Comparison of ENCODE assay signal across 10 cellular contexts in the genomic region with DNA sequence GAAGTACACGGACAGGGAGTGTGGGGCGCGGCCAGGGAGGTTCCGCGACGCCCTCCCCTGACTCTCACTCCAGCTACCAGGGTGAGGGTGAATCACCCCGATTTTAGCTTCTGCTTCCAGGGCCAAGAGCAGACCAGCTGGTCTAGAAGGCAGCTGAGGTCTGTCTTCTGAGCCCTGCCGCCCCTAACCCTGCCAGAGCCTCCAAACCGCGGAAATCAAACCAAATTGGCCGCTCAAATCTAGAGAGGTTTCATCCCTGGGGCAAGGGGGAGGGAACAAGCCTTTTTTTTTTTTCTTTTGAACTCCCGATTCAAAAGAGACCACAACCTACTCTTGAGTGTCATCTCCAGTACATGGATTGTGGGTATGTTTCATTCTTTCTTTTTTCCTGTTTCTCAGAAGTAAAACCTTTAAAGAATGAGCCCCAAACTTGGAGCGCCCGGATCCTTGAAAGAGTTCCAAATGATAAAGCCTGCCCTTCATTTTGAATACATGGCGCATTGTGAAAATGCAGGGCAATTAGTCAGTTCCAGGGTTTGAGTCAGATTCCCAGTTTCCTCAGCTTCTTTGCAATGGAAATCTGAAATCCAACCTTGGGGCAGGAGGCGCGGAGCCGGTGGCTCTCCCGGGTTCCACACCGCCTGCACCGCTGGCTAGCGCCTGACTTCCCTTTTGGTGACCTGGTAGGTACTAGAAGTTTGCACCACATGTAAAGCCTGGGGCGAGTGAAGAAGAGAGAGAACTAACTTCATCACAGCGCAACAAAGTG. TPM values are rescaled to one million over a fixed set of nuclear protein-coding genes. Genes with fewer than 3 reads are reported as not detected.
DNase-seq lines count a peak whose midpoint lies in the region; ATAC-seq, FAIRE-seq and TF ChIP-seq lines count a peak whose summit lies in the region.
"Had no signal": no experiment of that assay in that cellular context is flagged by ENCODE, and none has a peak within 500 bp of the region (broad histone marks: within the 10 kb centered on the region; RNA-seq: fewer than 3 reads in every experiment).

No MANE protein-coding gene starts in this region.

- H3K4me1 Mint-ChIP-seq in WTC11, result peaks cover 78% of the 10 kb centered on the region

- intact Hi-C loops in heart right ventricle (cut with DNase I), result loop anchor here in 3 of 10 donors (10.0 kb wide), 2 partner anchors 110 to 400 kb away; no protein-coding TSS in a partner anchor
- intact Hi-C loops in psoas muscle (cut with DNase I), result no loop called here
- intact Hi-C loops in body of pancreas (cut with DNase I), result no loop called here

- H3K9me3 Mint-ChIP-seq in WTC11, result no peaks in the 10 kb centered on the region

- no peak overlapping the region for H3K27ac Mint-ChIP-seq in WTC11

- no peak for FAIRE-seq in HTR-8/SVneo (lab: Jason Lieb, UNC)

- POLR2A ChIA-PET in WTC11 (lab: Charles Lee), result interaction anchor here (0.7 kb wide), 1 partner anchor 506 kb away, joined by 3 read pairs; no protein-coding TSS in a partner anchor

- H3K27ac ChIP-seq in heart right ventricle, result peak overlapping the region in 7 of 10 donors; percentile 15 to 96 (median 90)
- H3K27ac ChIP-seq in psoas muscle, result peak overlapping the region; percentile 66
- no peak overlapping the region for H3K27ac ChIP-seq in body of pancreas

- ATAC-seq in WTC11 (peak; percentile 2; the same call in 1 of the 2 replicates), heart right ventricle (peak in 2 of 8 donors; percentile 15 to 21), psoas muscle (no peak), body of pancreas (no peak)

- H3K36me3 Mint-ChIP-seq in WTC11, result no peaks in the 10 kb centered on the region

- peak overlapping the region; percentile 70 for H3K4me3 Mint-ChIP-seq in WTC11

- CTCF ChIA-PET in WTC11 (lab: Charles Lee), result interaction anchor here (0.6 to 3.7 kb wide), 8 partner anchors 10 to 232 kb away, joined by 3 to 15 read pairs (median 3); no protein-coding TSS in a partner anchor

- peak overlapping the region in 9 of 10 donors; percentile 6 to 47 (median 41) for H3K4me3 ChIP-seq in heart right ventricle
- peak overlapping the region; percentile 36 for H3K4me3 ChIP-seq in psoas muscle
- H3K4me3 ChIP-seq in body of pancreas, result no peak overlapping the region

- H3K4me1 ChIP-seq in heart right ventricle, result peaks cover 21 to 79% (median 55%) of the 10 kb centered on the region in 9 donors
- peaks cover 55% of the 10 kb centered on the region for H3K4me1 ChIP-seq in psoas muscle
- H3K4me1 ChIP-seq in body of pancreas, result peaks cover 38% of the 10 kb centered on the region

- TF ChIP-seq CTCF in WTC11 (IDR thresholded peaks at IDR 0.05) (no peak), heart right ventricle (IDR thresholded peaks at IDR 0.05) (no peak), psoas muscle (IDR thresholded peaks at IDR 0.05) (no peak), body of pancreas (IDR thresholded peaks at IDR 0.05) (no peak)

- H3K9me3 ChIP-seq in heart right ventricle (no peaks in the 10 kb centered on the region), psoas muscle (no peaks in the 10 kb centered on the region), body of pancreas (no peaks in the 10 kb centered on the region)

- 9 to 12% methylated on average over 24 of the region's 24 CpGs for WGBS in heart right ventricle, 2 donors
- WGBS in psoas muscle, 3 donors, result 51 to 57% (median 51%) methylated on average over 23 to 24 of the region's 24 CpGs
- 39 to 54% methylated on average over 24 of the region's 24 CpGs for WGBS in body of pancreas, 2 donors

- TF ChIP-seq POLR2A in body of pancreas (IDR thresholded peaks at IDR 0.05), result no peak

- peaks cover 100% of the 10 kb centered on the region for H3K27me3 Mint-ChIP-seq in WTC11 (ENCODE audit: low read depth)

- DNase-seq in Daoy (ENCODE audit: low read depth), result peak; percentile 74
- DNase-seq in WTC11 (ENCODE audit: low spot score), result peak; percentile 49
- peak in 1 of 2 donors; percentile 30 for DNase-seq in heart right ventricle
- DNase-seq in psoas muscle, result no peak
- DNase-seq in UCSD-AML1 (lab: John Stamatoyannopoulos, UW; ENCODE audit: unreplicated experiment), result no peak
- no peak for DNase-seq in HTR-8/SVneo (ENCODE audit: insufficient read length, low spot score)
- DNase-seq in NOMO-1 (lab: John Stamatoyannopoulos, UW; ENCODE audit: unreplicated experiment in 2 of 2), result no peak
- no peak for DNase-seq in body of pancreas
- DNase-seq: hippocampal formation, NCI-H446 treated with DMSO at 0.1 percent for 48 hours had no signal

- H3K27me3 ChIP-seq in heart right ventricle (peaks cover 0 to 68% (median 62%) of the 10 kb centered on the region in 7 donors), psoas muscle (ENCODE audit: insufficient read depth in 3 of 3, low read length in 2 of 3) (peaks cover 0 to 2% (median 0%) of the 10 kb centered on the region in 3 donors), body of pancreas (peaks cover 0 to 16% of the 10 kb centered on the region in 2 donors)

- H3K36me3 ChIP-seq in heart right ventricle (no peaks in the 10 kb centered on the region), psoas muscle (ENCODE audit: insufficient read depth in 1 of 2, low read depth in 1 of 2) (no peaks in the 10 kb centered on the region), body of pancreas (replicated peaks in 1 of 2; ENCODE audit: insufficient read depth in 1 of 2, low read depth in 2 of 2) (no peaks in the 10 kb centered on the region)

TF ChIP-seq in WTC11, 78 proteins besides CTCF, POLR2A, EP300 and RAD21:
- TF ChIP-seq ZNF317 (CRISPR knock-in tag; IDR thresholded peaks at IDR 0.05; ENCODE audit: borderline replicate concordance, low read depth) (no peak), TEAD4 (CRISPR knock-in tag; IDR thresholded peaks at IDR 0.05) (no peak), ZNF423 (CRISPR knock-in tag; IDR thresholded peaks at IDR 0.05) (no peak), PRRX2 (CRISPR knock-in tag; IDR thresholded peaks at IDR 0.05) (no peak), CREB1 (CRISPR knock-in tag; IDR thresholded peaks at IDR 0.05) (no peak), ETV6 (CRISPR knock-in tag; IDR thresholded peaks at IDR 0.05) (no peak)
- TF ChIP-seq, protein P1, sequence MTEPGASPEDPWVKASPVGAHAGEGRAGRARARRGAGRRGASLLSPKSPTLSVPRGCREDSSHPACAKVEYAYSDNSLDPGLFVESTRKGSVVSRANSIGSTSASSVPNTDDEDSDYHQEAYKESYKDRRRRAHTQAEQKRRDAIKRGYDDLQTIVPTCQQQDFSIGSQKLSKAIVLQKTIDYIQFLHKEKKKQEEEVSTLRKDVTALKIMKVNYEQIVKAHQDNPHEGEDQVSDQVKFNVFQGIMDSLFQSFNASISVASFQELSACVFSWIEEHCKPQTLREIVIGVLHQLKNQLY (CRISPR knock-in tag; IDR thresholded peaks at IDR 0.05), result no peak
- TF ChIP-seq, protein P2, sequence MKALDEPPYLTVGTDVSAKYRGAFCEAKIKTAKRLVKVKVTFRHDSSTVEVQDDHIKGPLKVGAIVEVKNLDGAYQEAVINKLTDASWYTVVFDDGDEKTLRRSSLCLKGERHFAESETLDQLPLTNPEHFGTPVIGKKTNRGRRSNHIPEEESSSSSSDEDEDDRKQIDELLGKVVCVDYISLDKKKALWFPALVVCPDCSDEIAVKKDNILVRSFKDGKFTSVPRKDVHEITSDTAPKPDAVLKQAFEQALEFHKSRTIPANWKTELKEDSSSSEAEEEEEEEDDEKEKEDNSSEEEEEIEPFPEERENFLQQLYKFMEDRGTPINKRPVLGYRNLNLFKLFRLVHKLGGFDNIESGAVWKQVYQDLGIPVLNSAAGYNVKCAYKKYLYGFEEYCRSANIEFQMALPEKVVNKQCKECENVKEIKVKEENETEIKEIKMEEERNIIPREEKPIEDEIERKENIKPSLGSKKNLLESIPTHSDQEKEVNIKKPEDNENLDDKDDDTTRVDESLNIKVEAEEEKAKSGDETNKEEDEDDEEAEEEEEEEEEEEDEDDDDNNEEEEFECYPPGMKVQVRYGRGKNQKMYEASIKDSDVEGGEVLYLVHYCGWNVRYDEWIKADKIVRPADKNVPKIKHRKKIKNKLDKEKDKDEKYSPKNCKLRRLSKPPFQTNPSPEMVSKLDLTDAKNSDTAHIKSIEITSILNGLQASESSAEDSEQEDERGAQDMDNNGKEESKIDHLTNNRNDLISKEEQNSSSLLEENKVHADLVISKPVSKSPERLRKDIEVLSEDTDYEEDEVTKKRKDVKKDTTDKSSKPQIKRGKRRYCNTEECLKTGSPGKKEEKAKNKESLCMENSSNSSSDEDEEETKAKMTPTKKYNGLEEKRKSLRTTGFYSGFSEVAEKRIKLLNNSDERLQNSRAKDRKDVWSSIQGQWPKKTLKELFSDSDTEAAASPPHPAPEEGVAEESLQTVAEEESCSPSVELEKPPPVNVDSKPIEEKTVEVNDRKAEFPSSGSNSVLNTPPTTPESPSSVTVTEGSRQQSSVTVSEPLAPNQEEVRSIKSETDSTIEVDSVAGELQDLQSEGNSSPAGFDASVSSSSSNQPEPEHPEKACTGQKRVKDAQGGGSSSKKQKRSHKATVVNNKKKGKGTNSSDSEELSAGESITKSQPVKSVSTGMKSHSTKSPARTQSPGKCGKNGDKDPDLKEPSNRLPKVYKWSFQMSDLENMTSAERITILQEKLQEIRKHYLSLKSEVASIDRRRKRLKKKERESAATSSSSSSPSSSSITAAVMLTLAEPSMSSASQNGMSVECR (CRISPR knock-in tag; IDR thresholded peaks at IDR 0.05; ENCODE audit: borderline replicate concordance), result no peak

RNA-seq across cellular contexts. Expression of a gene that starts 16.5 kb away (rescaled TPM):
- 1.5 and 2.0 TPM in 2 replicates for total RNA-seq in Daoy (2014; rRNA removed; shearing (Covaris generic))
- total RNA-seq in WTC11 (2021) (2.7 to 5.7 TPM (median 3.1 TPM) in 3 replicates), heart right ventricle (10 to 100 TPM in 6 of 10 donors, 1 to 10 TPM in 4; 7.9 to 15.2 (median 11.7) TPM), psoas muscle (10 to 100 TPM; 10.6 to 36.9 (median 26.2) TPM), body of pancreas (10 to 100 TPM; 22.4 to 24.6 TPM)
- polyA plus RNA-seq in heart right ventricle (1 to 10 TPM; 1.6 to 4.0 TPM), psoas muscle (10 to 100 TPM in 1 of 3 donors, 1 to 10 TPM in 2; 3.3 to 11.5 (median 5.2) TPM)

Comparison
In these comparisons a context has a peak if more than half of its experiments do, and no peak if none do; other contexts are left out.
1. DNase-seq: peak in Daoy (single experiment) and WTC11 (single experiment); none in psoas muscle (0 of 2), UCSD-AML1 (single experiment), HTR-8/SVneo (single experiment), NOMO-1 (0 of 2) and body of pancreas (0 of 4).
2. H3K27ac ChIP-seq: peak in heart right ventricle (7 of 10) and psoas muscle (single experiment); none in body of pancreas (0 of 4).
3. H3K4me3 ChIP-seq: peak in heart right ventricle (9 of 10) and psoas muscle (single experiment); none in body of pancreas (0 of 2).